ENCODE assay signal across 1 cellular context in the genomic region with DNA sequence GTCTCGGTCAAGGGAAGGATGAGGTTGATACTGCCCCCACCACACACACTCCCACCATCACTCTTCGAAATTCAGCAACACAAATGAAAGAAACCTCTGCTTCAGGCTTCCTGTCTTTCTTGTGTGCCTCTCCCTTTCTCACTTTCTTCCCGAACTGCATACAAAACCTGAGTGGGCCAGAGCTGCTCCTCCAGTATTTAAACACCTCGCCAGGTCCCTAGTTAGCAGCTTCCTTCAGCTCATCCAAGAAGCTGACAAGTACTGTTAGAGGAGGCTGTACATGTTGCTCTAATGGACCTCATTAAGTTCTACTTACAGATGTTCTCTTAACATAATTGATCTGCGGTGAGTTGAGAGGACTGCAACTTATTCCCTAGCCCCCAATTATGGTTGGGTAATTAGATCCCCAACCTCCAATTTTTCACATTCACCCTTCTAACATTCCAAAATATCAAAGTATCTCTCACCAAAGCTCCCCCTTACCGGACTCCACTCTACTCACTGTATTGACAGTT.
TF ChIP-seq lines count a peak whose summit lies in the region.

No MANE protein-coding gene starts in this region.

TF ChIP-seq in GM23338, 12 proteins besides CTCF, POLR2A, EP300 and RAD21 (continued from another document):
- TF ChIP-seq, protein P1, sequence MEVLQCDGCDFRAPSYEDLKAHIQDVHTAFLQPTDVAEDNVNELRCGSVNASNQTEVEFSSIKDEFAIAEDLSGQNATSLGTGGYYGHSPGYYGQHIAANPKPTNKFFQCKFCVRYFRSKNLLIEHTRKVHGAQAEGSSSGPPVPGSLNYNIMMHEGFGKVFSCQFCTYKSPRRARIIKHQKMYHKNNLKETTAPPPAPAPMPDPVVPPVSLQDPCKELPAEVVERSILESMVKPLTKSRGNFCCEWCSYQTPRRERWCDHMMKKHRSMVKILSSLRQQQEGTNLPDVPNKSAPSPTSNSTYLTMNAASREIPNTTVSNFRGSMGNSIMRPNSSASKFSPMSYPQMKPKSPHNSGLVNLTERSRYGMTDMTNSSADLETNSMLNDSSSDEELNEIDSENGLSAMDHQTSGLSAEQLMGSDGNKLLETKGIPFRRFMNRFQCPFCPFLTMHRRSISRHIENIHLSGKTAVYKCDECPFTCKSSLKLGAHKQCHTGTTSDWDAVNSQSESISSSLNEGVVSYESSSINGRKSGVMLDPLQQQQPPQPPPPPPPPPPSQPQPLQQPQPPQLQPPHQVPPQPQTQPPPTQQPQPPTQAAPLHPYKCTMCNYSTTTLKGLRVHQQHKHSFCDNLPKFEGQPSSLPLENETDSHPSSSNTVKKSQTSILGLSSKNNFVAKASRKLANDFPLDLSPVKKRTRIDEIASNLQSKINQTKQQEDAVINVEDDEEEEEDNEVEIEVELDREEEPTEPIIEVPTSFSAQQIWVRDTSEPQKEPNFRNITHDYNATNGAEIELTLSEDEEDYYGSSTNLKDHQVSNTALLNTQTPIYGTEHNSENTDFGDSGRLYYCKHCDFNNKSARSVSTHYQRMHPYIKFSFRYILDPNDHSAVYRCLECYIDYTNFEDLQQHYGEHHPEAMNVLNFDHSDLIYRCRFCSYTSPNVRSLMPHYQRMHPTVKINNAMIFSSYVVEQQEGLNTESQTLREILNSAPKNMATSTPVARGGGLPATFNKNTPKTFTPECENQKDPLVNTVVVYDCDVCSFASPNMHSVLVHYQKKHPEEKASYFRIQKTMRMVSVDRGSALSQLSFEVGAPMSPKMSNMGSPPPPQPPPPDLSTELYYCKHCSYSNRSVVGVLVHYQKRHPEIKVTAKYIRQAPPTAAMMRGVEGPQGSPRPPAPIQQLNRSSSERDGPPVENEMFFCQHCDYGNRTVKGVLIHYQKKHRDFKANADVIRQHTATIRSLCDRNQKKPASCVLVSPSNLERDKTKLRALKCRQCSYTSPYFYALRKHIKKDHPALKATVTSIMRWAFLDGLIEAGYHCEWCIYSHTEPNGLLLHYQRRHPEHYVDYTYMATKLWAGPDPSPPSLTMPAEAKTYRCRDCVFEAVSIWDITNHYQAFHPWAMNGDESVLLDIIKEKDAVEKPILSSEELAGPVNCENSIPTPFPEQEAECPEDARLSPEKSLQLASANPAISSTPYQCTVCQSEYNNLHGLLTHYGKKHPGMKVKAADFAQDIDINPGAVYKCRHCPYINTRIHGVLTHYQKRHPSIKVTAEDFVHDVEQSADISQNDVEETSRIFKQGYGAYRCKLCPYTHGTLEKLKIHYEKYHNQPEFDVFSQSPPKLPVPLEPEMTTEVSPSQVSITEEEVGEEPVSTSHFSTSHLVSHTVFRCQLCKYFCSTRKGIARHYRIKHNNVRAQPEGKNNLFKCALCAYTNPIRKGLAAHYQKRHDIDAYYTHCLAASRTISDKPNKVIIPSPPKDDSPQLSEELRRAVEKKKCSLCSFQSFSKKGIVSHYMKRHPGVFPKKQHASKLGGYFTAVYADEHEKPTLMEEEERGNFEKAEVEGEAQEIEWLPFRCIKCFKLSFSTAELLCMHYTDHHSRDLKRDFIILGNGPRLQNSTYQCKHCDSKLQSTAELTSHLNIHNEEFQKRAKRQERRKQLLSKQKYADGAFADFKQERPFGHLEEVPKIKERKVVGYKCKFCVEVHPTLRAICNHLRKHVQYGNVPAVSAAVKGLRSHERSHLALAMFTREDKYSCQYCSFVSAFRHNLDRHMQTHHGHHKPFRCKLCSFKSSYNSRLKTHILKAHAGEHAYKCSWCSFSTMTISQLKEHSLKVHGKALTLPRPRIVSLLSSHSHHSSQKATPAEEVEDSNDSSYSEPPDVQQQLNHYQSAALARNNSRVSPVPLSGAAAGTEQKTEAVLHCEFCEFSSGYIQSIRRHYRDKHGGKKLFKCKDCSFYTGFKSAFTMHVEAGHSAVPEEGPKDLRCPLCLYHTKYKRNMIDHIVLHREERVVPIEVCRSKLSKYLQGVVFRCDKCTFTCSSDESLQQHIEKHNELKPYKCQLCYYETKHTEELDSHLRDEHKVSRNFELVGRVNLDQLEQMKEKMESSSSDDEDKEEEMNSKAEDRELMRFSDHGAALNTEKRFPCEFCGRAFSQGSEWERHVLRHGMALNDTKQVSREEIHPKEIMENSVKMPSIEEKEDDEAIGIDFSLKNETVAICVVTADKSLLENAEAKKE (CRISPR knock-in tag; IDR thresholded peaks at IDR 0.05): no peak
- no peak for TF ChIP-seq ZNF331 (CRISPR knock-in tag; IDR thresholded peaks at IDR 0.05; ENCODE audit: low read depth)
